13 cellular contexts compared by ENCODE assay signal in genomic region chr5:109099081-109099480, GRCh38.
DNase-seq lines count a peak whose midpoint lies in the region; ATAC-seq and TF ChIP-seq lines count a peak whose summit lies in the region.
"Had no signal": no experiment of that assay in that cellular context is flagged by ENCODE, and none has a peak within 500 bp of the region (broad histone marks: within the 10 kb centered on the region; RNA-seq: fewer than 3 reads in every experiment).

No MANE protein-coding gene starts in this region.

- no peak overlapping the region for H3K4me3 ChIP-seq in astrocyte of the spinal cord (ENCODE audit: low read depth, low read length)
- H3K4me3 ChIP-seq in fibroblast of the aortic adventitia (ENCODE audit: low read depth, low read length): no peak overlapping the region
- H3K4me3 ChIP-seq: GM12878, HAP-1 had no signal

- DNase-seq in GM03348 (ENCODE audit: low spot score): peak; percentile 9
- DNase-seq in astrocyte of the spinal cord (ENCODE audit: low read depth, low spot score): peak; percentile 9
- peak; percentile 4 for DNase-seq in fibroblast of the aortic adventitia (ENCODE audit: low read depth)
- DNase-seq in SW480 (ENCODE audit: low spot score): no peak
- no peak for DNase-seq in stimulated activated naive CD4-positive, alpha-beta T cell (lab: John Stamatoyannopoulos, UW)
- DNase-seq: BE2C; CD4-positive, alpha-beta memory T cell; DMS153; DMS79 treated with DMSO at 0.1 percent for 48 hours had no signal

- TF ChIP-seq CTCF in astrocyte of the spinal cord (IDR thresholded peaks at IDR 0.05; ENCODE audit: low read depth, low read length): no peak
- no peak for TF ChIP-seq CTCF in fibroblast of the aortic adventitia (IDR thresholded peaks at IDR 0.05; ENCODE audit: insufficient read depth, low read length)

- ATAC-seq in GM21619 (IDR thresholded peaks at IDR 0.05; ENCODE audit: unreplicated experiment) (no peak), GM18868 (IDR thresholded peaks at IDR 0.05; ENCODE audit: unreplicated experiment) (no peak)
- ATAC-seq: GM12878 had no signal

- in situ Hi-C loops in astrocyte of the spinal cord (cut with HindIII; ENCODE audit: low sequenced_read_pairs): no loop called here

Comparison
In these comparisons a context has a peak if more than half of its experiments do, and no peak if none do; other contexts are left out.
1. DNase-seq: peak in GM03348 (single experiment), astrocyte of the spinal cord (single experiment) and fibroblast of the aortic adventitia (single experiment); none in SW480 (single experiment) and stimulated activated naive CD4-positive, alpha-beta T cell (0 of 6).